ENCODE assay signal across 1 cellular context in genomic region chr5:149916317-149917072, GRCh38.
A peak's percentile ranks its signal among the peaks of the same experiment; 100 is the strongest.
TF ChIP-seq lines count a peak whose summit lies in the region.

No MANE protein-coding gene starts in this region.

TF ChIP-seq in K562, 482 proteins besides CTCF, POLR2A, EP300 and RAD21:
- TF ChIP-seq SPI1 (IDR thresholded peaks at IDR 0.05; ENCODE audit: borderline replicate concordance, low read depth, low read length) (0 out of 2 replicates have a peak, but pooled peaks have one; percentile 18), VEZF1 (CRISPR knock-in tag; IDR thresholded peaks at IDR 0.05) (no peak), POLR2G (IDR thresholded peaks at IDR 0.05; ENCODE audit: low read depth, low read length) (no peak), KDM4B (IDR thresholded peaks at IDR 0.05; ENCODE audit: borderline replicate concordance in 2 of 2, low read depth in 1 of 2) (no peak), ZBTB34 (CRISPR knock-in tag; IDR thresholded peaks at IDR 0.05) (no peak), FOXO4 (CRISPR knock-in tag; IDR thresholded peaks at IDR 0.05) (no peak)
